Comparison of ENCODE assay signal across 9 cellular contexts in the genomic region with DNA sequence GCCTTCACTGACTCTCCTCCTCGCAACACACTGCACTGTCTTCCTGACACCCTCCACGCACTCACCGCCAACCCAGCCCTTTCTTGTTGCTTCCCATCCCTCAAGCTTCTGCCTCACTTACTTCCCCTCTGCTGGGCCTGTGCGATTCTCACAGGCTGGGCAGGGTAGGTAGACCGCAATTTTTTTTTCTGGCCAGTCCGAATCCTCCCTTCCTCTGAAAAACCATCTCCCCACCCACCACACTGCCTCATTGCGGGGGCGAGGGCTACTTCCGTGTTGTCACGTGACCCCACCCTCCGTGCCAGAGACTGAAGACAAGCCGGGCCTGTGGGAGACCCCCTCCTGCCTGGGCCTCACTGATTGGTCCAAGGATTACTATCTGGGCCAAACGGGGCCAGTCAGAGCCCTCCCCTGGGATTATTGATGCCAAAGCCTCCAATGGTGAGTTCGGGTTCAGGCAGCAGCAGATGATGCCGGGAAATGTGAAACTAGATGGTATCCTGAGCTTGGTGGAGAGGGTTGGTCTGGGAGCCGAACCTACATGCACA.
DNase-seq lines count a peak whose midpoint lies in the region; ATAC-seq and TF ChIP-seq lines count a peak whose summit lies in the region.
"Had no signal": no experiment of that assay in that cellular context is flagged by ENCODE, and none has a peak within 500 bp of the region (broad histone marks: within the 10 kb centered on the region; RNA-seq: fewer than 3 reads in every experiment).

No MANE protein-coding gene starts in this region.

- TF ChIP-seq CTCF in type B pancreatic cell (conservative IDR thresholded peaks at IDR 0.05): no peak

- H3K4me1 Mint-ChIP-seq in natural killer cell treated with Interleukin-12 subunit alpha and Interleukin-12 subunit beta and Interleukin-15 and Interleukin-18, amount 100 ng/mL, for 72 hours (ENCODE audit: low read depth in 2 of 2): peaks cover 65 to 74% of the 10 kb centered on the region in 2 donors
- peaks cover 10% of the 10 kb centered on the region for H3K4me1 Mint-ChIP-seq in type B pancreatic cell (ENCODE audit: unreplicated experiment)

- peak; percentile 78 for TF ChIP-seq POLR2A in Raji (IDR thresholded peaks at IDR 0.05; ENCODE audit: insufficient read depth, low read depth, low read length)

- H3K27ac Mint-ChIP-seq in natural killer cell treated with Interleukin-12 subunit alpha and Interleukin-12 subunit beta and Interleukin-15 and Interleukin-18, amount 100 ng/mL, for 72 hours: peak overlapping the region; percentile 97 to 100
- no peak overlapping the region for H3K27ac Mint-ChIP-seq in type B pancreatic cell

- no peaks in the 10 kb centered on the region for H3K27me3 Mint-ChIP-seq in natural killer cell treated with Interleukin-12 subunit alpha and Interleukin-12 subunit beta and Interleukin-15 and Interleukin-18, amount 100 ng/mL, for 72 hours
- no peaks in the 10 kb centered on the region for H3K27me3 Mint-ChIP-seq in type B pancreatic cell

- peak overlapping the region; percentile 94 for H3K4me3 Mint-ChIP-seq in natural killer cell treated with Interleukin-12 subunit alpha and Interleukin-12 subunit beta and Interleukin-15 and Interleukin-18, amount 100 ng/mL, for 72 hours
- H3K4me3 Mint-ChIP-seq in type B pancreatic cell: no peak overlapping the region

- DNase-seq in activated gamma-delta T cell (lab: John Stamatoyannopoulos, UW): peak; percentile 17
- DNase-seq in natural killer cell treated with Interleukin-12 subunit alpha and Interleukin-12 subunit beta and Interleukin-15 and Interleukin-18, amount 100 ng/mL, for 72 hours (ENCODE audit: low spot score): peak; percentile 96
- DNase-seq in NCI-H2081 treated with DMSO at 0.1 percent for 48 hours (lab: John Stamatoyannopoulos, UW): no peak
- DNase-seq in 8988T: no peak
- no peak for DNase-seq in type B pancreatic cell (ENCODE audit: extremely low spot score, unreplicated experiment)
- DNase-seq: gastrocnemius medialis had no signal

- H3K9me3 Mint-ChIP-seq in natural killer cell treated with Interleukin-12 subunit alpha and Interleukin-12 subunit beta and Interleukin-15 and Interleukin-18, amount 100 ng/mL, for 72 hours: peaks cover 3% of the 10 kb centered on the region
- no peaks in the 10 kb centered on the region for H3K9me3 Mint-ChIP-seq in type B pancreatic cell

- ATAC-seq in GM18519 (IDR thresholded peaks at IDR 0.05; ENCODE audit: low FRiP score, unreplicated experiment): peak; percentile 36
- peak; percentile 58 for ATAC-seq in HG02852 (IDR thresholded peaks at IDR 0.05; ENCODE audit: unreplicated experiment)
- peak; percentile 84 to 87 for ATAC-seq in natural killer cell treated with Interleukin-12 subunit alpha and Interleukin-12 subunit beta and Interleukin-15 and Interleukin-18, amount 100 ng/mL, for 72 hours

- H3K36me3 Mint-ChIP-seq in natural killer cell treated with Interleukin-12 subunit alpha and Interleukin-12 subunit beta and Interleukin-15 and Interleukin-18, amount 100 ng/mL, for 72 hours: peaks cover 7% of the 10 kb centered on the region
- peaks cover 4% of the 10 kb centered on the region for H3K36me3 Mint-ChIP-seq in type B pancreatic cell

Comparison
In these comparisons a context has a peak if more than half of its experiments do, and no peak if none do; other contexts are left out.
1. DNase-seq: peak in activated gamma-delta T cell (single experiment) and natural killer cell treated with Interleukin-12 subunit alpha and Interleukin-12 subunit beta and Interleukin-15 and Interleukin-18, amount 100 ng/mL, for 72 hours (single experiment); none in NCI-H2081 treated with DMSO at 0.1 percent for 48 hours (single experiment), 8988T (single experiment) and type B pancreatic cell (single experiment).
2. Peak in every context shown above with its lines, with median percentiles within 50 percentile points of each other: ATAC-seq.